ENCODE assay signal across 8 cellular contexts in genomic region chr10:13346912-13347234, GRCh38. TPM values are rescaled to one million over a fixed set of nuclear protein-coding genes. Genes with fewer than 3 reads are reported as not detected.
DNase-seq lines count a peak whose midpoint lies in the region; ATAC-seq, FAIRE-seq and TF ChIP-seq lines count a peak whose summit lies in the region.

No MANE protein-coding gene starts in this region.

- peak overlapping the region; percentile 93 for H3K27ac Mint-ChIP-seq in CD4-positive, alpha-beta T cell
- H3K27ac Mint-ChIP-seq in neural crest cell (ENCODE audit: unreplicated experiment), result peak overlapping the region; percentile 98

- intact Hi-C loops in CD4-positive, alpha-beta T cell (cut with DNase I, micrococcal nuclease), result loop anchor here in 1 of 2 experiments (2.0 to 10.0 kb wide), 4 partner anchors 46 to 1818 kb away; partner anchors contain the start of genes CDC123, NMT2, NUDT5 and PHYH

- peak overlapping the region; percentile 66 for H3K4me3 ChIP-seq in MG63
- peak overlapping the region; percentile 71 for H3K4me3 ChIP-seq in effector memory CD4-positive, alpha-beta T cell (ENCODE audit: insufficient read depth, low read depth, low read length, poor library complexity, severe bottlenecking)

- H3K4me1 Mint-ChIP-seq in CD4-positive, alpha-beta T cell (ENCODE audit: low read depth), result peaks cover 73% of the 10 kb centered on the region
- H3K4me1 Mint-ChIP-seq in neural crest cell, result peaks cover 58% of the 10 kb centered on the region

- H3K9me3 Mint-ChIP-seq in CD4-positive, alpha-beta T cell, result no peaks in the 10 kb centered on the region
- no peaks in the 10 kb centered on the region for H3K9me3 Mint-ChIP-seq in neural crest cell

- no peak for TF ChIP-seq CTCF in CD4-positive, alpha-beta T cell (IDR thresholded peaks at IDR 0.05)
- TF ChIP-seq CTCF in neural crest cell (conservative IDR thresholded peaks at IDR 0.05), result no peak

- peaks cover 40% of the 10 kb centered on the region for H3K36me3 Mint-ChIP-seq in CD4-positive, alpha-beta T cell (ENCODE audit: low read depth)
- peaks cover 11% of the 10 kb centered on the region for H3K36me3 Mint-ChIP-seq in neural crest cell (ENCODE audit: low read depth)

- CTCF ChIA-PET in CD4-positive, alpha-beta T cell (lab: Charles Lee), result no interaction called here

- H3K36me3 ChIP-seq in MG63, result peaks cover 33% of the 10 kb centered on the region
- H3K36me3 ChIP-seq in effector memory CD4-positive, alpha-beta T cell (ENCODE audit: control insufficient read depth, insufficient read depth, low read length), result no peaks in the 10 kb centered on the region

- no peaks in the 10 kb centered on the region for H3K27me3 ChIP-seq in CD4-positive, alpha-beta T cell (ENCODE audit: control insufficient read depth, insufficient read depth, low read length)
- no peaks in the 10 kb centered on the region for H3K27me3 ChIP-seq in MG63
- H3K27me3 ChIP-seq in effector memory CD4-positive, alpha-beta T cell (replicated peaks; ENCODE audit: control insufficient read depth, insufficient read depth, low read length, poor library complexity, severe bottlenecking), result no peaks in the 10 kb centered on the region

- peak overlapping the region; percentile 91 for H3K4me3 Mint-ChIP-seq in CD4-positive, alpha-beta T cell
- peak overlapping the region; percentile 90 for H3K4me3 Mint-ChIP-seq in neural crest cell

- peak overlapping the region; percentile 61 for H3K27ac ChIP-seq in CD4-positive, alpha-beta T cell (ENCODE audit: low read depth, low read length)
- peak overlapping the region; percentile 77 for H3K27ac ChIP-seq in effector memory CD4-positive, alpha-beta T cell (ENCODE audit: insufficient read depth, low read length, poor library complexity, severe bottlenecking)

- no peaks in the 10 kb centered on the region for H3K27me3 Mint-ChIP-seq in CD4-positive, alpha-beta T cell
- peaks cover 32% of the 10 kb centered on the region for H3K27me3 Mint-ChIP-seq in neural crest cell (ENCODE audit: low read depth)

- H3K4me1 ChIP-seq in effector memory CD4-positive, alpha-beta T cell (ENCODE audit: control insufficient read depth, insufficient read depth, low read length, poor library complexity, severe bottlenecking), result peaks cover 30% of the 10 kb centered on the region

- no peak for FAIRE-seq in HTR-8/SVneo (lab: Jason Lieb, UNC)

- POLR2A ChIA-PET in CD4-positive, alpha-beta T cell (lab: Charles Lee), result interaction anchor here (1.0 kb wide), 2 partner anchors 45 to 47 kb away, joined by 4 to 10 read pairs; partner anchors contain the start of gene PHYH

- DNase-seq in CD4-positive, alpha-beta T cell, result no peak
- no peak for DNase-seq in MG63
- DNase-seq in effector memory CD4-positive, alpha-beta T cell, result no peak
- no peak for DNase-seq in neural crest cell (ENCODE audit: low read depth, low spot score)
- DNase-seq in C1 segment of cervical spinal cord (lab: John Stamatoyannopoulos, UW), result no peak
- DNase-seq in HTR-8/SVneo (ENCODE audit: insufficient read length, low spot score), result no peak
- DNase-seq in cerebellum (ENCODE audit: low spot score), result no peak
- DNase-seq in NCI-H226, result no peak

- H3K9me3 ChIP-seq in CD4-positive, alpha-beta T cell (ENCODE audit: control insufficient read depth, low read length), result no peaks in the 10 kb centered on the region
- H3K9me3 ChIP-seq in MG63, result no peaks in the 10 kb centered on the region
- H3K9me3 ChIP-seq in effector memory CD4-positive, alpha-beta T cell (ENCODE audit: control insufficient read depth, low read length), result no peaks in the 10 kb centered on the region

- no peak for ATAC-seq in CD4-positive, alpha-beta T cell (ENCODE audit: poor library complexity)

RNA-seq across cellular contexts. Expression of gene SEPHS1, which starts 1.2 kb away (rescaled TPM):
- total RNA-seq in CD4-positive, alpha-beta T cell, result 10 to 100 TPM; 13.1 to 17.9 TPM
- total RNA-seq in MG63 (2014; rRNA removed; shearing (Covaris generic); ENCODE audit: low replicate concordance), result 82.1 and 109 TPM in 2 replicates
- total RNA-seq in neural crest cell (158 and 163 TPM in 2 replicates), cerebellum (43.4 TPM)

RNA-seq across cellular contexts. Expression of gene PHYH, which starts 47.0 kb away (rescaled TPM):
- 10 to 100 TPM in 1 of 2 experiments, 1 to 10 TPM in 1; 8.5 to 10.0 TPM for total RNA-seq in CD4-positive, alpha-beta T cell
- 7.2 and 12.7 TPM in 2 replicates for total RNA-seq in MG63 (2014; rRNA removed; shearing (Covaris generic); ENCODE audit: low replicate concordance)
- total RNA-seq in neural crest cell (14.9 and 15.1 TPM in 2 replicates), cerebellum (11.2 TPM)
